Comparison of ENCODE assay signal across 18 cellular contexts in the genomic region with DNA sequence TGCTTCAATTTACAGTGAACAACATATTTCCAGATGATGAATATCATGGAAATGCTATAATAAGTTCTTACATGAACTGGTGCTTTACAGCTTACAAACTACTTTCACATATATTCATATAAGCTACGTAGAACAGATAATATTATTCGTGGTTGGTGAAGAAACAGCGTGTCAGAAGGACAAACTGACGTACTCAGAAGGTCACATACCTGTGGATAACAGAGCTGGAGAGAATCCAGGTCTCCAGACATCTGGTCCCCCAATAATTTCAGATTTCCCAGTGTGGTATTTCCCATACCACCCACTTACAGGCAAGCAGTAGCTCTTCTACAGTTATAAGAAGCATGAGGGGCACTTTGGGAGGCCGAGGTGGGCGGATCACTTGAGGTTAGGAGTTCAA.
"Had no signal": no experiment of that assay in that cellular context is flagged by ENCODE, and none has a peak within 500 bp of the region (broad histone marks: within the 10 kb centered on the region; RNA-seq: fewer than 3 reads in every experiment).

No MANE protein-coding gene starts in this region.

- H3K4me1 ChIP-seq: upper lobe of right lung had no signal

- H3K9me3 Mint-ChIP-seq: central memory CD8-positive, alpha-beta T cell; natural killer cell treated with Interleukin-12 subunit alpha and Interleukin-12 subunit beta and Interleukin-15 and Interleukin-18, amount 100 ng/mL, for 72 hours; stimulated activated naive B cell treated with anti-CD40 and anti-IgM and Interleukin-4, amounts not matched to agents 10 μg/mL and 1 μg/mL and 100 μg/mL, for 72 hours; stimulated activated naive CD8-positive, alpha-beta T cell treated with anti-CD3 and anti-CD28 coated beads, Interleukin-15, amount 100 ng/mL, for 72 hours had no signal

- ATAC-seq: esophagus mucosa; gastrocnemius medialis; natural killer cell treated with Interleukin-12 subunit alpha and Interleukin-12 subunit beta and Interleukin-15 and Interleukin-18, amount 100 ng/mL, for 72 hours; stimulated activated naive B cell treated with anti-CD40 and anti-IgM and Interleukin-4, amounts not matched to agents 10 μg/mL and 1 μg/mL and 100 μg/mL, for 72 hours; stimulated activated naive CD8-positive, alpha-beta T cell treated with anti-CD3 and anti-CD28 coated beads, Interleukin-15, amount 100 ng/mL, for 72 hours; upper lobe of right lung had no signal

- H3K4me1 Mint-ChIP-seq: central memory CD8-positive, alpha-beta T cell had no signal

- H3K36me3 ChIP-seq: gastrocnemius medialis, sigmoid colon had no signal

- H3K27me3 ChIP-seq: gastrocnemius medialis, sigmoid colon, testis, tibial nerve, upper lobe of right lung had no signal

- H3K36me3 Mint-ChIP-seq: natural killer cell treated with Interleukin-12 subunit alpha and Interleukin-12 subunit beta and Interleukin-15 and Interleukin-18, amount 100 ng/mL, for 72 hours; stimulated activated naive B cell treated with anti-CD40 and anti-IgM and Interleukin-4, amounts not matched to agents 10 μg/mL and 1 μg/mL and 100 μg/mL, for 72 hours had no signal

- H3K9me3 ChIP-seq: gastrocnemius medialis, psoas muscle, sigmoid colon, testis, tibial nerve, upper lobe of right lung had no signal

- DNase-seq: effector memory CD4-positive, alpha-beta T cell; gastrocnemius medialis; midbrain; psoas muscle; retina; sigmoid colon; stimulated activated CD4-positive, alpha-beta T cell treated with anti-CD3 and anti-CD28 coated beads, Interleukin-2, amount 100 ng/mL, for 24 hours; stimulated activated CD4-positive, alpha-beta T cell treated with anti-CD3 and anti-CD28 coated beads, Interleukin-4, amount 100 ng/mL, for 4 hours; stimulated activated naive B cell treated with anti-CD40 and anti-IgM and Interleukin-4, amounts not matched to agents 10 μg/mL and 1 μg/mL and 100 μg/mL, for 72 hours; stimulated activated naive CD8-positive, alpha-beta T cell treated with anti-CD3 and anti-CD28 coated beads, Interleukin-15, amount 100 ng/mL, for 72 hours; testis; upper lobe of right lung had no signal

- H3K27ac ChIP-seq: psoas muscle, testis, upper lobe of right lung had no signal

- H3K27me3 Mint-ChIP-seq: natural killer cell treated with Interleukin-12 subunit alpha and Interleukin-12 subunit beta and Interleukin-15 and Interleukin-18, amount 100 ng/mL, for 72 hours; stimulated activated naive CD8-positive, alpha-beta T cell treated with anti-CD3 and anti-CD28 coated beads, Interleukin-15, amount 100 ng/mL, for 72 hours had no signal

- H3K4me3 Mint-ChIP-seq: central memory CD8-positive, alpha-beta T cell; natural killer cell treated with Interleukin-12 subunit alpha and Interleukin-12 subunit beta and Interleukin-15 and Interleukin-18, amount 100 ng/mL, for 72 hours; stimulated activated naive B cell treated with anti-CD40 and anti-IgM and Interleukin-4, amounts not matched to agents 10 μg/mL and 1 μg/mL and 100 μg/mL, for 72 hours; stimulated activated naive CD8-positive, alpha-beta T cell treated with anti-CD3 and anti-CD28 coated beads, Interleukin-15, amount 100 ng/mL, for 72 hours had no signal

- FAIRE-seq: endometrium had no signal

- H3K27ac Mint-ChIP-seq: natural killer cell treated with Interleukin-12 subunit alpha and Interleukin-12 subunit beta and Interleukin-15 and Interleukin-18, amount 100 ng/mL, for 72 hours; stimulated activated naive B cell treated with anti-CD40 and anti-IgM and Interleukin-4, amounts not matched to agents 10 μg/mL and 1 μg/mL and 100 μg/mL, for 72 hours; stimulated activated naive CD8-positive, alpha-beta T cell treated with anti-CD3 and anti-CD28 coated beads, Interleukin-15, amount 100 ng/mL, for 72 hours had no signal

- H3K4me3 ChIP-seq: gastrocnemius medialis, psoas muscle, sigmoid colon, skin epidermis, testis, tibial nerve, upper lobe of right lung had no signal
